ENCODE assay signal across 20 cellular contexts in genomic region chr21:26154776-26155175, GRCh38. TPM values are rescaled to one million over a fixed set of nuclear protein-coding genes. Genes with fewer than 3 reads are reported as not detected.
DNase-seq lines count a peak whose midpoint lies in the region; ATAC-seq, FAIRE-seq and TF ChIP-seq lines count a peak whose summit lies in the region.
"Had no signal": no experiment of that assay in that cellular context is flagged by ENCODE, and none has a peak within 500 bp of the region (broad histone marks: within the 10 kb centered on the region; RNA-seq: fewer than 3 reads in every experiment).

No MANE protein-coding gene starts in this region.

- H4K8ac ChIP-seq in IMR-90 (ENCODE audit: low read depth in 2 of 2, low read length in 2 of 2): no peak overlapping the region

- dilution Hi-C loops in IMR-90 (cut with HindIII; ENCODE audit: low sequenced_read_pairs, unreplicated experiment): no loop called here

- no peaks in the 10 kb centered on the region for H3K27me3 ChIP-seq in IMR-90 (ENCODE audit: control insufficient read depth, insufficient read depth, low read length)
- H3K27me3 ChIP-seq: BLaER1 had no signal

- peaks cover 12% of the 10 kb centered on the region; the same call in 1 of the 2 replicates for H3K9me1 ChIP-seq in IMR-90 (ENCODE audit: insufficient read depth, low read length)

- CTCF ChIA-PET in A549 (lab: Yijun Ruan, JAX): interaction anchor here (1.1 kb wide), 1 partner anchor 16 kb away, joined by 3 read pairs; the partner anchor contains the start of gene APP
- CTCF ChIA-PET in IMR-90 (lab: Yijun Ruan, JAX): no interaction called here

- H2BK15ac ChIP-seq in IMR-90 (ENCODE audit: low read depth, low read length): no peak overlapping the region

- no peak overlapping the region for H3K56ac ChIP-seq in IMR-90 (ENCODE audit: extremely low read depth, insufficient read depth, low read length)

- H2AK5ac ChIP-seq in IMR-90 (ENCODE audit: low read depth, low read length): 0 out of 2 replicates have a peak overlapping the region, but pooled peaks have one; percentile 20

- no peak overlapping the region; the same call in 1 of the 2 replicates for H3K4ac ChIP-seq in IMR-90 (ENCODE audit: low read depth, low read length)

- H4K20me1 ChIP-seq in IMR-90 (ENCODE audit: insufficient read depth, low read length): peaks cover 33% of the 10 kb centered on the region

- DNase-seq in A549 (ENCODE audit: low read depth in 1 of 2, low spot score in 1 of 2): no peak
- peak; percentile 48 for DNase-seq in AG10803 (ENCODE audit: low read depth)
- no peak for DNase-seq in IMR-90
- peak; percentile 58 for DNase-seq in myocyte (ENCODE audit: low read depth)
- DNase-seq in NCI-H2227 (lab: John Stamatoyannopoulos, UW; ENCODE audit: unreplicated experiment): no peak
- no peak for DNase-seq in NCI-H1930 (lab: John Stamatoyannopoulos, UW)
- no peak for DNase-seq in NCI-H82 (lab: John Stamatoyannopoulos, UW)
- DNase-seq: CD4-positive, alpha-beta memory T cell; DMS153; DND-41; EL; GM23248; KG1 had no signal

- 0 out of 2 replicates have a peak overlapping the region, but pooled peaks have one; percentile 4 for H4K91ac ChIP-seq in IMR-90 (ENCODE audit: insufficient read depth, low read depth, low read length)

- H3K27ac ChIP-seq in A549 (peak overlapping the region in 1 of 2 experiments; percentile 59; a peak in 2 of 6 replicates), IMR-90 (ENCODE audit: insufficient read depth, low read length) (peak overlapping the region; percentile 20)
- H3K27ac ChIP-seq: BLaER1, GM23248 had no signal

- H3K9me3 ChIP-seq in A549 (no peaks in the 10 kb centered on the region), IMR-90 (ENCODE audit: control insufficient read depth, insufficient read depth, low read length) (no peaks in the 10 kb centered on the region)
- H3K9me3 ChIP-seq: HAP-1 had no signal

- H3K4me1 ChIP-seq in A549 (peaks cover 61% of the 10 kb centered on the region), IMR-90 (ENCODE audit: control insufficient read depth, insufficient read depth, low read length) (peaks cover 17% of the 10 kb centered on the region)

- ATAC-seq in A549 (no peak), IMR-90 (ENCODE audit: low read depth) (no peak), HG03108 (IDR thresholded peaks at IDR 0.05; ENCODE audit: unreplicated experiment) (no peak)
- ATAC-seq: GM12878, HepG2 had no signal

- H2BK5ac ChIP-seq in IMR-90 (ENCODE audit: low read depth, low read length, poor library complexity, severe bottlenecking): peak overlapping the region; percentile 96

- POLR2A ChIA-PET in A549 (lab: Yijun Ruan, JAX) (no interaction called here), IMR-90 (lab: Charles Lee; ENCODE audit: unreplicated experiment) (interaction anchor here (0.7 kb wide), 1 partner anchor 32 kb away, joined by 3 read pairs; no protein-coding TSS in a partner anchor)

- no peak for FAIRE-seq in A549 (lab: Jason Lieb, UNC)
- FAIRE-seq: A204.1, GM12878, GM19239, HepG2 had no signal

- H3K23ac ChIP-seq in IMR-90 (ENCODE audit: low read depth, low read length): no peak overlapping the region

- peak overlapping the region; percentile 64 for H3K4me2 ChIP-seq in A549
- no peak overlapping the region for H3K4me2 ChIP-seq in IMR-90 (ENCODE audit: low read depth, low read length)
- H3K4me2 ChIP-seq: BLaER1 had no signal

- no peak overlapping the region for H3K9ac ChIP-seq in IMR-90 (ENCODE audit: low read depth, low read length)
- H3K9ac ChIP-seq: BLaER1, GM23248 had no signal

- intact Hi-C loops in IMR-90 (cut with micrococcal nuclease): no loop called here

- TF ChIP-seq EP300 in A549 (IDR thresholded peaks at IDR 0.05): no peak

- H2AFZ ChIP-seq in IMR-90 (replicated peaks; ENCODE audit: low read length, poor library complexity): no peak overlapping the region
- H2AFZ ChIP-seq: GM23248 had no signal

- no peak overlapping the region for H3K18ac ChIP-seq in IMR-90 (ENCODE audit: low read depth, low read length)

- no peak overlapping the region for H3K14ac ChIP-seq in IMR-90 (replicated peaks; ENCODE audit: low read depth, low read length)

- WGBS in A549 (ENCODE audit: missing lambda C conversion rate): 74% methylated on average over 4 of the region's 4 CpGs
- no CpG with 5 or more reads among the region's 4 CpGs for WGBS in IMR-90 (ENCODE audit: extremely low coverage in 2 of 2, insufficient read length in 1 of 2), 2 experiments

- H3K4me3 ChIP-seq in A549 (no peak overlapping the region), AG10803 (ENCODE audit: low read length) (no peak overlapping the region), IMR-90 (ENCODE audit: insufficient read depth, low read depth, low read length) (no peak overlapping the region)
- H3K4me3 ChIP-seq: BLaER1, GM12878, GM23248, HAP-1 had no signal

- BruUV-seq in IMR-90 (replicated peaks; lab: Mats Ljungman, UMichigan): no TSS peak

- H2BK120ac ChIP-seq in IMR-90 (ENCODE audit: low read depth, low read length): no peak overlapping the region

- TF ChIP-seq RAD21 in A549 (conservative IDR thresholded peaks at IDR 0.05 in 1 of 2, IDR thresholded peaks at IDR 0.05 in 1 of 2) (no peak), IMR-90 (IDR thresholded peaks at IDR 0.05; ENCODE audit: low read length) (no peak)

- no peak overlapping the region for H2BK20ac ChIP-seq in IMR-90 (ENCODE audit: low read depth, low read length)

- H2AK9ac ChIP-seq in IMR-90 (replicated peaks; ENCODE audit: low read depth, low read length, poor library complexity): no peak overlapping the region

- TF ChIP-seq POLR2A in A549 (IDR thresholded peaks at IDR 0.05; ENCODE audit: low read length) (no peak), IMR-90 (IDR thresholded peaks at IDR 0.05; ENCODE audit: low read depth, low read length) (no peak)

- H3K36me3 ChIP-seq in IMR-90 (ENCODE audit: control insufficient read depth, insufficient read depth, low read length): peaks cover 2% of the 10 kb centered on the region; the same call in 1 of the 2 replicates
- H3K36me3 ChIP-seq: HAP-1 had no signal

- no peak overlapping the region for H4K5ac ChIP-seq in IMR-90 (ENCODE audit: low read depth, low read length)

- no peak for TF ChIP-seq CTCF in A549 (IDR thresholded peaks at IDR 0.05)
- no peak for TF ChIP-seq CTCF in AG10803 (conservative IDR thresholded peaks at IDR 0.05; ENCODE audit: low read length)
- TF ChIP-seq CTCF in IMR-90 (conservative IDR thresholded peaks at IDR 0.05; ENCODE audit: low read depth, low read length): no peak

- in situ Hi-C loops in IMR-90 (cut with MboI; ENCODE audit: low sequenced_read_pairs): no loop called here

- peaks cover 31 to 67% of the 10 kb centered on the region in 2 experiments for H3K79me1 ChIP-seq in IMR-90 (ENCODE audit: low read depth in 1 of 2, low read length in 2 of 2)

TF ChIP-seq in A549, 52 proteins besides CTCF, POLR2A, EP300 and RAD21 (continues in another document):
- TF ChIP-seq SREBF2 (IDR thresholded peaks at IDR 0.05): no peak
- no peak for TF ChIP-seq RCOR1 (IDR thresholded peaks at IDR 0.05; ENCODE audit: low read depth, low read length)
- no peak for TF ChIP-seq CHD4 (IDR thresholded peaks at IDR 0.05; ENCODE audit: borderline replicate concordance)

TF ChIP-seq in IMR-90, 13 proteins besides CTCF, POLR2A, EP300 and RAD21:
- TF ChIP-seq MXI1 (IDR thresholded peaks at IDR 0.05; ENCODE audit: borderline replicate concordance, low read depth, low read length) (no peak), CEBPB (IDR thresholded peaks at IDR 0.05; ENCODE audit: low read depth, low read length) (no peak), CHD1 (IDR thresholded peaks at IDR 0.05; ENCODE audit: low read depth, low read length) (no peak), RCOR1 (IDR thresholded peaks at IDR 0.05; ENCODE audit: insufficient replicate concordance, low read length) (no peak), ELK1 (IDR thresholded peaks at IDR 0.05; ENCODE audit: borderline replicate concordance, low read depth, low read length) (no peak), MAZ (IDR thresholded peaks at IDR 0.05; ENCODE audit: borderline replicate concordance, low read depth, low read length) (no peak), SMC3 (IDR thresholded peaks at IDR 0.05; ENCODE audit: low read depth, low read length) (no peak), BHLHE40 (IDR thresholded peaks at IDR 0.05; ENCODE audit: low read depth, low read length) (no peak), RFX5 (IDR thresholded peaks at IDR 0.05; ENCODE audit: low read depth, low read length) (no peak), NFE2L2 (IDR thresholded peaks at IDR 0.05; ENCODE audit: low read depth, low read length) (no peak), USF2 (IDR thresholded peaks at IDR 0.05; ENCODE audit: low read depth, low read length) (no peak), MAFK (IDR thresholded peaks at IDR 0.05; ENCODE audit: low read depth, low read length) (no peak), FOS (IDR thresholded peaks at IDR 0.05; ENCODE audit: low read depth, low read length) (no peak)

RNA-seq across cellular contexts. Expression of gene APP, which starts 15.8 kb away (rescaled TPM):
- polyA plus RNA-seq in A549 (2011; rRNA removed) (526 and 565 TPM in 2 replicates), A549 (2017; fragmentation: RNase III; extraction: RNeasy Plus Mini Kit Qiagen cat#74134 plus additional on column Dnase treatment) (310 to 587 TPM (median 540 TPM) in 3 replicates), IMR-90 (2012; rRNA removed) (503 and 530 TPM in 2 replicates)
- polyA plus RNA-seq in A549 (2012; cell fraction: cytosol; rRNA removed): 222 and 228 TPM in 2 replicates
- 309 and 351 TPM in 2 replicates for polyA plus RNA-seq in A549 (2012; cell fraction: nucleus; rRNA removed)
- 398 and 486 TPM in 2 replicates for polyA minus RNA-seq in A549 (2011; rRNA and poly(A)+ RNA removed)
- total RNA-seq in IMR-90 (2012; rRNA removed) (191 and 196 TPM in 2 replicates), myocyte (568 and 576 TPM in 2 replicates)
- polyA plus RNA-seq in IMR-90 (2012; cell fraction: cytosol; rRNA removed): 488 and 558 TPM in 2 replicates
- 167 and 391 TPM in 2 replicates for polyA plus RNA-seq in IMR-90 (2012; cell fraction: nucleus; rRNA removed; ENCODE audit: low replicate concordance)
- polyA plus RNA-seq in myocyte (2012): 996 TPM

Comparison
In these comparisons a context has a peak if more than half of its experiments do, and no peak if none do; other contexts are left out.
1. DNase-seq: peak in AG10803 (single experiment) and myocyte (single experiment); none in A549 (0 of 2), IMR-90 (single experiment), NCI-H2227 (single experiment), NCI-H1930 (0 of 2) and NCI-H82 (single experiment).